8 cellular contexts compared by ENCODE assay signal in the genomic region with DNA sequence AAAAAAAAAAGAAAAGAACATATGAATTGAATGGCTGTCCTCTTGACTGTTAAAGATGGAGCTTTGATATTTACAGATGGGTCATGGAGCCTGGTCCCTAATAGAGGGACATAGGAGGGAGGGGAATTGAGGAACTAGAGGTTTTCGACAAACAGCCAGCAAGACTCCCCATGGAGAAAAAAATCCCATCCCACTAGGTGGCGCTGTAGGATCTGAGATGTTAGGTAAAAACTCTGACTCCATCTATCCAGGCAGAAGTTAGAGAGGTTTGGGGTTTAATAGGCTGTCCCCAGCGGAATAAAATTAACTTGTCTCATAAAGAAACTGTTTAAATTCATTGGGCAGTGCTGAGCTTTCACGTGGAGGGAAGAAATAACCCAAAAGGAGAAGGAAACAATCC. TPM values are rescaled to one million over a fixed set of nuclear protein-coding genes. Genes with fewer than 3 reads are reported as not detected.
DNase-seq lines count a peak whose midpoint lies in the region; ATAC-seq and TF ChIP-seq lines count a peak whose summit lies in the region.

No MANE protein-coding gene starts in this region.

- peaks cover 10% of the 10 kb centered on the region for H3K36me3 Mint-ChIP-seq in activated naive CD4-positive, alpha-beta T cell treated with anti-CD3 and anti-CD28 coated beads, Interleukin-2, amount 50 U/mL, for 24 hours

- H3K27ac ChIP-seq in right atrium auricular region = no peak overlapping the region

- no peak overlapping the region for H3K4me3 ChIP-seq in right atrium auricular region

- H3K27ac Mint-ChIP-seq in activated naive CD4-positive, alpha-beta T cell treated with anti-CD3 and anti-CD28 coated beads, Interleukin-2, amount 50 U/mL, for 24 hours = peak overlapping the region; percentile 77

- no peaks in the 10 kb centered on the region for H3K36me3 ChIP-seq in right atrium auricular region

- peak; percentile 71 for ATAC-seq in HG03280 (IDR thresholded peaks at IDR 0.05; ENCODE audit: unreplicated experiment)

- peak; percentile 23 for DNase-seq in NCI-H2227 (lab: John Stamatoyannopoulos, UW; ENCODE audit: unreplicated experiment)
- DNase-seq in NCI-H2227 treated with DMSO at 0.1 percent for 48 hours (lab: John Stamatoyannopoulos, UW) = no peak
- peak; percentile 77 for DNase-seq in SKM-1 (lab: John Stamatoyannopoulos, UW; ENCODE audit: unreplicated experiment)
- peak; percentile 86 for DNase-seq in right atrium auricular region (ENCODE audit: low spot score)
- DNase-seq in stimulated activated CD4-positive, alpha-beta T cell treated with anti-CD3 and anti-CD28 coated beads, Interleukin-1b, Interleukin-23, amount 100 ng/mL, for 1 hour (ENCODE audit: low read depth in 2 of 2) = peak; percentile 30 to 56
- no peak for DNase-seq in ecto neural progenitor cell (ENCODE audit: low spot score)

- TF ChIP-seq CTCF in right atrium auricular region (IDR thresholded peaks at IDR 0.05) = peak; percentile 49 to 70

- H3K9me3 Mint-ChIP-seq in activated naive CD4-positive, alpha-beta T cell treated with anti-CD3 and anti-CD28 coated beads, Interleukin-2, amount 50 U/mL, for 24 hours = peaks cover 4% of the 10 kb centered on the region

- H3K4me3 Mint-ChIP-seq in activated naive CD4-positive, alpha-beta T cell treated with anti-CD3 and anti-CD28 coated beads, Interleukin-2, amount 50 U/mL, for 24 hours = peak overlapping the region; percentile 75

- H3K27me3 Mint-ChIP-seq in activated naive CD4-positive, alpha-beta T cell treated with anti-CD3 and anti-CD28 coated beads, Interleukin-2, amount 50 U/mL, for 24 hours = no peaks in the 10 kb centered on the region

- no peaks in the 10 kb centered on the region for H3K27me3 ChIP-seq in right atrium auricular region

- peaks cover 0 to 5% of the 10 kb centered on the region in 2 donors for H3K4me1 ChIP-seq in right atrium auricular region

- H3K4me1 Mint-ChIP-seq in activated naive CD4-positive, alpha-beta T cell treated with anti-CD3 and anti-CD28 coated beads, Interleukin-2, amount 50 U/mL, for 24 hours = peaks cover 17% of the 10 kb centered on the region

- peaks cover 0 to 18% of the 10 kb centered on the region in 2 donors for H3K9me3 ChIP-seq in right atrium auricular region

RNA-seq across cellular contexts. Expression of gene HMGB2, which starts 45.9 kb away (rescaled TPM):
- 10 to 100 TPM; 34.4 to 41.7 TPM for total RNA-seq in right atrium auricular region

Comparison
In these comparisons a context has a peak if more than half of its experiments do, and no peak if none do; other contexts are left out.
1. DNase-seq: peak in NCI-H2227 (single experiment), SKM-1 (single experiment), right atrium auricular region (single experiment) and stimulated activated CD4-positive, alpha-beta T cell treated with anti-CD3 and anti-CD28 coated beads, Interleukin-1b, Interleukin-23, amount 100 ng/mL, for 1 hour (2 of 2); none in NCI-H2227 treated with DMSO at 0.1 percent for 48 hours (single experiment) and ecto neural progenitor cell (single experiment).